ENCODE assay signal across 9 cellular contexts in the genomic region with DNA sequence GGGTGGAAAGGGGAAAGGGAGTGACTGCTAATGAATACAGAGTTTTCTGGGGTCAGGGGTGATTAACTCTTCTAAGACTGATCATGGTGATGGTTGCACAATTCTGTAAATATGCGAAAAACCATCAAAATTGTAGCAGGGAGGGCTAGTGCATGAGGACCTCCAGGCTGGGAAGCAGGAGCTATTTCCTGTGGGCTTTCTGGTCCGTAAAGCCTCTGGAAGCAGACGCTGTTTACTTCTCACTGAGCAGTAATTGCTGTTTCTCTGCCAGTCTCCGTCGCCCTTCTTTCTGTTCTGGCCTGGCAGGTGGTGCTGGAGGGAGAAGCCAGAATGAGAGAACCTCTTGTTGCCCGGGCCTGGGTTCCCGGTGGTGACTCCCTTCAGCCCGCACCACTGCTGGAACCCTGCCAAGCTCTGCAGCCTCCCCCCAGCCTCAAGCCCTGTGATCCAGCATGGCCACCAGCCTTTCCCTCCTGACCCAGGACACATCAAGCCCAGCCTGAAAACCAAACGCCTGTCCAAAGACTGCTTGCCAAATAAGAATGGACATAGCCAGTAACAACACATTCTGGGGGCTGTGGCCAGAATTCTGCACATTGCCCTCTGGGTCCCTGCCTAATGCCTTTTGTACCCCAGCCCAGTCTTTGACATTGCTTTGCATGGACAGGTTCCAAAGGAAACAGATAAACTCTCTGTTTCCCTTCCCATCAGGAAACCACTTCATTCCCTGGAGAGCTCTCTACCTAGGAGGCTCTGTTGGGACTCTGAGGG.
A peak's percentile ranks its signal among the peaks of the same experiment; 100 is the strongest.
DNase-seq lines count a peak whose midpoint lies in the region; ATAC-seq and TF ChIP-seq lines count a peak whose summit lies in the region.
"Had no signal": no experiment of that assay in that cellular context is flagged by ENCODE, and none has a peak within 500 bp of the region (broad histone marks: within the 10 kb centered on the region; RNA-seq: fewer than 3 reads in every experiment).

No MANE protein-coding gene starts in this region.

- no peak for TF ChIP-seq CTCF in fibroblast of mammary gland (conservative IDR thresholded peaks at IDR 0.05; ENCODE audit: control insufficient read depth, insufficient read depth, low read depth, low read length)

- no peak for ATAC-seq in HG03135 (IDR thresholded peaks at IDR 0.05; ENCODE audit: unreplicated experiment)

- peak; percentile 78 for DNase-seq in DMS153 (lab: John Stamatoyannopoulos, UW)
- peak; percentile 29 for DNase-seq in NCI-H510A (lab: John Stamatoyannopoulos, UW)
- DNase-seq in fibroblast of mammary gland (ENCODE audit: low read depth), result peak; percentile 71
- DNase-seq in pons (ENCODE audit: low spot score), result peak; percentile 78
- no peak for DNase-seq in HPDE6-E6E7 (ENCODE audit: extremely low spot score)
- DNase-seq in activated naive CD4-positive, alpha-beta T cell treated with anti-CD3 and anti-CD28 coated beads, Interleukin-2, amount 50 U/mL, for 16 hours, result no peak
- no peak for DNase-seq in HEK293T (ENCODE audit: extremely low spot score)
- DNase-seq: activated naive CD4-positive, alpha-beta T cell treated with anti-CD3 and anti-CD28 coated beads for 36 hours had no signal

- H3K4me3 ChIP-seq in fibroblast of mammary gland (ENCODE audit: control insufficient read depth, low read depth, low read length), result no peak overlapping the region

- POLR2A ChIA-PET in HEK293T (lab: Yijun Ruan, JAX), result no interaction called here

- CTCF ChIA-PET in HEK293T (lab: Yijun Ruan, JAX), result no interaction called here

TF ChIP-seq in HEK293T, 16 proteins besides CTCF, POLR2A, EP300 and RAD21:
- TF ChIP-seq ARNT (IDR thresholded peaks at IDR 0.05), result no peak
- no peak for TF ChIP-seq FOXK2 (IDR thresholded peaks at IDR 0.05)
- TF ChIP-seq HDGF (IDR thresholded peaks at IDR 0.05; ENCODE audit: borderline replicate concordance), result no peak
- no peak for TF ChIP-seq NFRKB (IDR thresholded peaks at IDR 0.05)
- no peak for TF ChIP-seq CTBP1 (IDR thresholded peaks at IDR 0.05; ENCODE audit: borderline replicate concordance)
- no peak for TF ChIP-seq ELF4 (IDR thresholded peaks at IDR 0.05)
- no peak for TF ChIP-seq LEF1 (IDR thresholded peaks at IDR 0.05; ENCODE audit: borderline replicate concordance)
- TF ChIP-seq PKNOX1 (IDR thresholded peaks at IDR 0.05), result no peak

Comparison
In these comparisons a context has a peak if more than half of its experiments do, and no peak if none do; other contexts are left out.
1. DNase-seq: peak in DMS153 (single experiment), NCI-H510A (single experiment), fibroblast of mammary gland (single experiment) and pons (single experiment); none in HPDE6-E6E7 (single experiment), activated naive CD4-positive, alpha-beta T cell treated with anti-CD3 and anti-CD28 coated beads, Interleukin-2, amount 50 U/mL, for 16 hours (single experiment) and HEK293T (single experiment).